ENCODE assay signal across 29 cellular contexts in the genomic region with DNA sequence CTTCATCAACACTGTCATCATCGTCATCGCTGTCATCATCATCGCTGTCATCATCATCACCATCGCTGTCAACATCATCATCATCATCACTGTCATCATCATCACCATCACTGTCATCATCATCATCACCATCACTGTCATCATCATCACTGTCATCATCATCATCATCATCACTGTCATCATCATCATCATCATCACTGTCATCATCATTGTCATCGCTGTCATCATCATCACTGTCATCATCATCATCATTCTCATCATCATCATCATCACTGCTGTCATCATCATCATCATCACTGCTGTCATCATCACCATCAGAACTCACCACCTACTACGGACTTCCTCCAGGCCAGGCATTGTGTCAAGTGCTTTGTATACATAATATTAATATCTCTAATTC.
"Had no signal": no experiment of that assay in that cellular context is flagged by ENCODE, and none has a peak within 500 bp of the region (broad histone marks: within the 10 kb centered on the region; RNA-seq: fewer than 3 reads in every experiment).

No MANE protein-coding gene starts in this region.

- DNase-seq: hippocampal formation; kidney; left colon; left lung; lower lobe of right lung; mammary epithelial cell; mesenchymal stem cell; naive thymus-derived CD8-positive, alpha-beta T cell; ovary; posterior cingulate gyrus; retina; right cardiac atrium; sigmoid colon; small intestine; spleen; stimulated activated CD4-positive, alpha-beta T cell treated with anti-CD3 and anti-CD28 coated beads, Interleukin-1b, Interleukin-23, amount 100 ng/mL, for 48 hours; stimulated activated CD4-positive, alpha-beta T cell treated with anti-CD3 and anti-CD28 coated beads, Interleukin-2, amount 100 ng/mL, for 48 hours; stimulated activated CD4-positive, alpha-beta T cell treated with anti-CD3 and anti-CD28 coated beads, Interleukin-4, amount 100 ng/mL, for 4 hours; stimulated activated CD8-positive, alpha-beta memory T cell treated with anti-CD3 and anti-CD28 coated beads, Interleukin-4, amount 100 ng/mL, for 48 hours; stimulated activated naive CD4-positive, alpha-beta T cell treated with Interleukin-2 at 50 U/mL for 16 hours; stimulated activated naive CD8-positive, alpha-beta T cell treated with anti-CD3 and anti-CD28 coated beads, Interleukin-15, amount 100 ng/mL, for 72 hours; substantia nigra; uterus had no signal

- H3K4me3 Mint-ChIP-seq: naive thymus-derived CD8-positive, alpha-beta T cell; nephron; neural progenitor cell; stimulated activated memory B cell treated with anti-CD40 and anti-IgM and Interleukin-4, amounts not matched to agents 10 μg/mL and 1 μg/mL and 100 μg/mL, for 72 hours; stimulated activated naive CD8-positive, alpha-beta T cell treated with anti-CD3 and anti-CD28 coated beads, Interleukin-15, amount 100 ng/mL, for 72 hours; type B pancreatic cell had no signal

- FAIRE-seq: kidney, small intestine had no signal

- ATAC-seq: left colon; left lung; lower lobe of right lung; naive thymus-derived CD8-positive, alpha-beta T cell; right cardiac atrium; stimulated activated memory B cell treated with anti-CD40 and anti-IgM and Interleukin-4, amounts not matched to agents 10 μg/mL and 1 μg/mL and 100 μg/mL, for 72 hours; stimulated activated naive CD8-positive, alpha-beta T cell treated with anti-CD3 and anti-CD28 coated beads, Interleukin-15, amount 100 ng/mL, for 72 hours had no signal

- H3K36me3 Mint-ChIP-seq: neural progenitor cell; stimulated activated memory B cell treated with anti-CD40 and anti-IgM and Interleukin-4, amounts not matched to agents 10 μg/mL and 1 μg/mL and 100 μg/mL, for 72 hours; type B pancreatic cell had no signal

- H3K4me1 Mint-ChIP-seq: naive thymus-derived CD8-positive, alpha-beta T cell; nephron; neural progenitor cell; stimulated activated memory B cell treated with anti-CD40 and anti-IgM and Interleukin-4, amounts not matched to agents 10 μg/mL and 1 μg/mL and 100 μg/mL, for 72 hours; stimulated activated naive CD8-positive, alpha-beta T cell treated with anti-CD3 and anti-CD28 coated beads, Interleukin-15, amount 100 ng/mL, for 72 hours had no signal

- H3K27me3 ChIP-seq: left lung, neural progenitor cell, ovary, sigmoid colon, tibial nerve, uterus had no signal

- H3K9me3 ChIP-seq: left lung, lower lobe of right lung, ovary, prostate gland, sigmoid colon, spleen, uterus had no signal

- H3K4me1 ChIP-seq: left lung, lower lobe of right lung, neural progenitor cell, prostate gland, sigmoid colon, spleen, tibial nerve, uterus had no signal

- H3K27ac ChIP-seq: left lung, lower lobe of right lung, neural progenitor cell, ovary, prostate gland, sigmoid colon, spleen, tibial nerve, uterus had no signal

- H3K9me3 Mint-ChIP-seq: nephron, neural progenitor cell, type B pancreatic cell had no signal

- H3K4me3 ChIP-seq: left lung, lower lobe of right lung, neural progenitor cell, ovary, prostate gland, sigmoid colon, spleen, tibial nerve, uterus had no signal

- H3K36me3 ChIP-seq: left lung, lower lobe of right lung, neural progenitor cell, ovary, prostate gland, sigmoid colon, spleen, tibial nerve, uterus had no signal

- H3K27ac Mint-ChIP-seq: naive thymus-derived CD8-positive, alpha-beta T cell; nephron; neural progenitor cell; stimulated activated memory B cell treated with anti-CD40 and anti-IgM and Interleukin-4, amounts not matched to agents 10 μg/mL and 1 μg/mL and 100 μg/mL, for 72 hours; stimulated activated naive CD8-positive, alpha-beta T cell treated with anti-CD3 and anti-CD28 coated beads, Interleukin-15, amount 100 ng/mL, for 72 hours; type B pancreatic cell had no signal

- H3K27me3 Mint-ChIP-seq: stimulated activated memory B cell treated with anti-CD40 and anti-IgM and Interleukin-4, amounts not matched to agents 10 μg/mL and 1 μg/mL and 100 μg/mL, for 72 hours had no signal

- H3K9ac ChIP-seq: neural progenitor cell had no signal

- H3K4me2 ChIP-seq: neural progenitor cell had no signal

- H2AFZ ChIP-seq: neural progenitor cell had no signal
